In the genomic region with DNA sequence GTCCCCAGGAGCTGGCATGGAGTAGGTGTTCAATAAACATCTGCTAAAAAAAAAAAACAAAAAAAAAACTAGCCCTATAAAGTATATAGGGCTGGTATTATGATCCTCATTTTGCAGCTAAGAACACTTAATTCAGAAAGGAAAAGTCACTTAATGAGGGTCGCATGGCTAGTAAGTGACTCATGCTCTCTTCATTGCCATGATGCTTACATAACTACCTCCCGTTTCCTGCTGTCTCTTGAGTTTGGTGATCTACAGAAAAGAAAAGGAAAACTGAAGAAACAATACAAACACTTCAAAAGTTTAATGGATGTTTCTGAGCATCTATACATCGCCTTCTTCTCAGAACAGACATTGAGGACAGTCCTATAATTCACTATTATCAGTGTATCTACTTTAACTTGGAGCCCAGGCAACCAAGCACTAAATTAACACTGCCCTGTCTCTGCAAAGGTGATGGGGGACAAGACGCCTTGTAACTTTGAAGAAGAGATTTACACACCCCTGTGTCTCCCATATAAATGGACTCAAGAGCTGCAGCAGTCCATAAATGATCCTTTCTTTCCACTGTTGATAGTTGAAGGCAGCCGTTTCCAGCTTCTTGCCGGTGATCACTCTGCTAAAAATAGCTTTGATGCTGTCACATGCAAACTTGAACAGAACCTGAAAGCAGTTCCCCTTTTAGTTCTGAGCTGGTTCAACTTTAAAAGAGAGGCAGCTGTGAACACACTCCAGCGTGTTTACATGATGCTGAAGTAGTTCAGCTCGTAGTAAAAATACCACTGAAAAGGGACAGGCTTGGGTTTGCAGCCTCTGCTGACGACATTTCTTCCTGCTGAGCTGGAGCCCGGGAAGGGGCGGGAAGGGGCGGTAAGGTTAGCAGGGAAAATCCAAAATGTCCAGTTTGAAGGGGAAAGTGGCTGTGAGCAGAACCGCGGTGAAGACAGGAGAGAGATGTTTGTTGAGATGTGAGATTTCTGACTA, we compare ENCODE assay signal across 8 cellular contexts.
DNase-seq lines count a peak whose midpoint lies in the region; ATAC-seq and TF ChIP-seq lines count a peak whose summit lies in the region.

No MANE protein-coding gene starts in this region.

- no peak for TF ChIP-seq CTCF in NB4 (IDR thresholded peaks at IDR 0.05; ENCODE audit: low read depth, low read length)
- no peak for TF ChIP-seq CTCF in esophagus squamous epithelium (IDR thresholded peaks at IDR 0.05)

- H3K27me3 Mint-ChIP-seq in activated naive CD4-positive, alpha-beta T cell treated with anti-CD3 and anti-CD28 coated beads, Interleukin-2, amount 10 ng/mL, durations not matched to agents 7 days and 5 days = no peaks in the 10 kb centered on the region

- peaks cover 27% of the 10 kb centered on the region for H3K36me3 Mint-ChIP-seq in activated naive CD4-positive, alpha-beta T cell treated with anti-CD3 and anti-CD28 coated beads, Interleukin-2, amount 10 ng/mL, durations not matched to agents 7 days and 5 days

- no peaks in the 10 kb centered on the region for H3K9me3 Mint-ChIP-seq in activated naive CD4-positive, alpha-beta T cell treated with anti-CD3 and anti-CD28 coated beads, Interleukin-2, amount 10 ng/mL, durations not matched to agents 7 days and 5 days

- DNase-seq in activated naive CD4-positive, alpha-beta T cell treated with anti-CD3 and anti-CD28 coated beads, Interleukin-2, amount 10 ng/mL, durations not matched to agents 7 days and 5 days = peak; percentile 32
- DNase-seq in activated naive CD4-positive, alpha-beta T cell treated with Interleukin-2 at 50 U/mL for 16 hours = no peak
- DNase-seq in NB4 (ENCODE audit: low read depth) (peak; percentile 88), T1000 (lab: John Stamatoyannopoulos, UW) (peak; percentile 23), esophagus squamous epithelium (lab: John Stamatoyannopoulos, UW) (no peak), myocyte (ENCODE audit: low read depth) (peak; percentile 90), aorta (peak; percentile 82 to 90)

- H3K36me3 ChIP-seq in esophagus squamous epithelium = peaks cover 0 to 16% (median 0%) of the 10 kb centered on the region in 3 donors
- no peaks in the 10 kb centered on the region for H3K36me3 ChIP-seq in aorta (ENCODE audit: control insufficient read depth in 1 of 2, insufficient read depth in 2 of 2, low read length in 1 of 2)

- H3K27ac Mint-ChIP-seq in activated naive CD4-positive, alpha-beta T cell treated with anti-CD3 and anti-CD28 coated beads, Interleukin-2, amount 10 ng/mL, durations not matched to agents 7 days and 5 days = peak overlapping the region; percentile 86

- H3K4me3 ChIP-seq in NB4 (ENCODE audit: low read depth, low read length) (peak overlapping the region; percentile 48), esophagus squamous epithelium (peak overlapping the region in 2 of 4 donors; percentile 9 to 44), aorta (ENCODE audit: low read length in 2 of 2) (peak overlapping the region in 1 of 2 donors; percentile 3)

- ATAC-seq in HG02588 (IDR thresholded peaks at IDR 0.05; ENCODE audit: unreplicated experiment) (peak; percentile 58), aorta (ENCODE audit: low FRiP score) (peak; percentile 84)

- H3K27me3 ChIP-seq in esophagus squamous epithelium = no peaks in the 10 kb centered on the region
- no peaks in the 10 kb centered on the region for H3K27me3 ChIP-seq in aorta (ENCODE audit: control insufficient read depth in 1 of 2, insufficient read depth in 2 of 2, low read length in 1 of 2)

- no peaks in the 10 kb centered on the region for H3K9me3 ChIP-seq in esophagus squamous epithelium
- no peaks in the 10 kb centered on the region for H3K9me3 ChIP-seq in aorta (ENCODE audit: control insufficient read depth, low read length)

- intact Hi-C loops in esophagus squamous epithelium (cut with DNase I) (no loop called here), aorta (cut with DNase I) (loop anchor here in 1 of 2 donors (1.0 kb wide), 1 partner anchor 108 kb away; no protein-coding TSS in a partner anchor)

- no peak for TF ChIP-seq POLR2A in NB4 (IDR thresholded peaks at IDR 0.05; ENCODE audit: extremely low read depth, insufficient read length)
- TF ChIP-seq POLR2A in esophagus squamous epithelium (IDR thresholded peaks at IDR 0.05) = no peak

- peak overlapping the region; percentile 65 to 92 (median 84) for H3K27ac ChIP-seq in esophagus squamous epithelium
- H3K27ac ChIP-seq in aorta (ENCODE audit: low read depth in 1 of 2, low read length in 2 of 2) = peak overlapping the region; percentile 87 to 96

- H3K4me3 Mint-ChIP-seq in activated naive CD4-positive, alpha-beta T cell treated with anti-CD3 and anti-CD28 coated beads, Interleukin-2, amount 10 ng/mL, durations not matched to agents 7 days and 5 days = peak overlapping the region; percentile 42

- CTCF ChIA-PET in activated naive CD4-positive, alpha-beta T cell treated with anti-CD3 and anti-CD28 coated beads, Interleukin-2, amount 10 ng/mL, durations not matched to agents 7 days and 5 days (lab: Charles Lee) = interaction anchor here (0.7 kb wide), 1 partner anchor 636 kb away, joined by 3 read pairs; no protein-coding TSS in a partner anchor

- H3K4me1 ChIP-seq in esophagus squamous epithelium (peaks cover 29 to 62% (median 31%) of the 10 kb centered on the region in 3 donors), aorta (ENCODE audit: control insufficient read depth in 1 of 2, insufficient read depth in 2 of 2, low read length in 2 of 2) (peaks cover 3 to 4% of the 10 kb centered on the region in 2 donors)

- H3K4me1 Mint-ChIP-seq in activated naive CD4-positive, alpha-beta T cell treated with anti-CD3 and anti-CD28 coated beads, Interleukin-2, amount 10 ng/mL, durations not matched to agents 7 days and 5 days = peaks cover 40% of the 10 kb centered on the region

- 14 to 22% methylated on average over 14 of the region's 14 CpGs for WGBS in esophagus squamous epithelium, 2 donors
- WGBS in aorta, 2 donors = 5 to 6% methylated on average over 14 of the region's 14 CpGs

Comparison
In these comparisons a context has a peak if more than half of its experiments do, and no peak if none do; other contexts are left out.
1. DNase-seq: peak in activated naive CD4-positive, alpha-beta T cell treated with anti-CD3 and anti-CD28 coated beads, Interleukin-2, amount 10 ng/mL, durations not matched to agents 7 days and 5 days (single experiment), NB4 (single experiment), T1000 (single experiment), myocyte (single experiment) and aorta (2 of 2); none in activated naive CD4-positive, alpha-beta T cell treated with Interleukin-2 at 50 U/mL for 16 hours (single experiment) and esophagus squamous epithelium (single experiment).